In the genomic region with DNA sequence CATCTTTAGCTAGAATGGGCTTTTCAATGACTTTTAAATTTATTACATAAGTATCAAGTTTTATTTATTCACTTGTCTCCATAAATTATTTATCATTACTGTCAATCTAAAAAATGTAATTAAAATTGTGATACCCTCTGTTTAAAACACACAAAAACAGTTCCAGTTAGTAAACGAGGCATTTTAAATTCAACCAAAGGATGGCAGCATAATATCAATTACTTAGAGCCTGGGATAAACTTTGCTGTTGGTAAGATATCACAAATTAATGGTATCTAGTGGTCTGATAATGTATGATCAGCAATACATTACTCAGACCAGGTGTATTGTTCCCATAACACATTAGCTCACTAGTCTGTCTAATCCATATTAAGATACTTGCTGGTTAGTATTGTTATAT, we compare ENCODE assay signal across 30 cellular contexts. TPM values are rescaled to one million over a fixed set of nuclear protein-coding genes. Genes with fewer than 3 reads are reported as not detected.
DNase-seq lines count a peak whose midpoint lies in the region; ATAC-seq and TF ChIP-seq lines count a peak whose summit lies in the region.
"Had no signal": no experiment of that assay in that cellular context is flagged by ENCODE, and none has a peak within 500 bp of the region (broad histone marks: within the 10 kb centered on the region; RNA-seq: fewer than 3 reads in every experiment).

No MANE protein-coding gene starts in this region.

- H3K27me3 ChIP-seq in IMR-90 (ENCODE audit: control insufficient read depth, insufficient read depth, low read length) = no peaks in the 10 kb centered on the region
- no peaks in the 10 kb centered on the region for H3K27me3 ChIP-seq in mesenchymal stem cell (ENCODE audit: control insufficient read depth in 1 of 2, insufficient read depth in 1 of 2, low read length in 2 of 2)
- no peaks in the 10 kb centered on the region for H3K27me3 ChIP-seq in ovary
- H3K27me3 ChIP-seq in gastrocnemius medialis = no peaks in the 10 kb centered on the region
- H3K27me3 ChIP-seq: body of pancreas, colonic mucosa, sigmoid colon, testis had no signal

- TF ChIP-seq POLR2A in IMR-90 (IDR thresholded peaks at IDR 0.05; ENCODE audit: low read depth, low read length) (no peak), ovary (IDR thresholded peaks at IDR 0.05) (no peak), GM18505 (IDR thresholded peaks at IDR 0.05; ENCODE audit: borderline replicate concordance, extremely low read depth, insufficient read depth, insufficient read length) (no peak), gastrocnemius medialis (IDR thresholded peaks at IDR 0.05) (no peak)

- H3K4me1 Mint-ChIP-seq in chondrocyte (ENCODE audit: low read depth) = no peaks in the 10 kb centered on the region
- H3K4me1 Mint-ChIP-seq: activated CD8-positive, alpha-beta memory T cell treated with anti-CD3 and anti-CD28 coated beads, Interleukin-2, amount 10 ng/mL, durations not matched to agents 7 days and 5 days; activated T-helper 17 cell treated with anti-CD3 and anti-CD28 coated beads, Interleukin-2, amount 50 U/mL, for 72 hours; stimulated activated memory B cell treated with anti-CD40 and anti-IgM and Interleukin-4, amounts not matched to agents 10 μg/mL and 1 μg/mL and 100 μg/mL, for 72 hours had no signal

- H3K36me3 ChIP-seq in IMR-90 (ENCODE audit: control insufficient read depth, insufficient read depth, low read length) = no peaks in the 10 kb centered on the region
- peaks cover 0 to 9% of the 10 kb centered on the region in 2 experiments for H3K36me3 ChIP-seq in mesenchymal stem cell (ENCODE audit: control insufficient read depth in 1 of 2, insufficient read depth in 2 of 2, low read depth in 1 of 2, low read length in 2 of 2)
- no peaks in the 10 kb centered on the region for H3K36me3 ChIP-seq in ovary
- no peaks in the 10 kb centered on the region for H3K36me3 ChIP-seq in gastrocnemius medialis
- H3K36me3 ChIP-seq: colonic mucosa, sigmoid colon had no signal

- no peak overlapping the region for H3K18ac ChIP-seq in IMR-90 (ENCODE audit: low read depth, low read length)
- H3K18ac ChIP-seq in mesenchymal stem cell (ENCODE audit: low read depth in 1 of 2, low read length in 2 of 2) = no peak overlapping the region

- H2BK20ac ChIP-seq in IMR-90 (ENCODE audit: low read depth, low read length) = no peak overlapping the region

- H3K9me1 ChIP-seq in IMR-90 (ENCODE audit: insufficient read depth, low read length) = no peaks in the 10 kb centered on the region

- no peaks in the 10 kb centered on the region for H4K20me1 ChIP-seq in IMR-90 (ENCODE audit: insufficient read depth, low read length)

- no peak for DNase-seq in AG09319 (ENCODE audit: extremely low read depth, low read depth)
- DNase-seq in IMR-90 = no peak
- no peak for DNase-seq in chondrocyte (ENCODE audit: low spot score)
- peak; percentile 3 for DNase-seq in mesenchymal stem cell
- DNase-seq in ovary = no peak
- no peak for DNase-seq in gastrocnemius medialis
- DNase-seq: activated CD4-positive, alpha-beta T cell treated with anti-CD3 and anti-CD28 coated beads for 48 hours; activated CD8-positive, alpha-beta memory T cell treated with anti-CD3 and anti-CD28 coated beads, Interleukin-2, amount 10 ng/mL, durations not matched to agents 7 days and 5 days; activated naive CD8-positive, alpha-beta T cell treated with anti-CD3 and anti-CD28 coated beads for 36 hours; body of pancreas; colonic mucosa; DND-41; H9; left cardiac atrium; NCI-H1417; NCI-H2171; NCI-H526 treated with DMSO at 0.1 percent for 48 hours; SHP77 treated with DMSO at 0.1 percent for 48 hours; sigmoid colon; T-helper 1 cell; testis had no signal

- H2BK15ac ChIP-seq in IMR-90 (ENCODE audit: low read depth, low read length) (no peak overlapping the region), mesenchymal stem cell (ENCODE audit: low read depth, poor library complexity, severe bottlenecking) (no peak overlapping the region)

- H2AK5ac ChIP-seq in IMR-90 (ENCODE audit: low read depth, low read length) (no peak overlapping the region), mesenchymal stem cell (ENCODE audit: low read length, severe bottlenecking) (no peak overlapping the region)

- no peak overlapping the region for H2BK12ac ChIP-seq in mesenchymal stem cell (ENCODE audit: low read length in 2 of 2)

- CTCF ChIA-PET in IMR-90 (lab: Yijun Ruan, JAX) = interaction anchor here (1.1 kb wide), 1 partner anchor 296 kb away, joined by 4 read pairs; no protein-coding TSS in a partner anchor

- H3K9me3 ChIP-seq in IMR-90 (ENCODE audit: control insufficient read depth, insufficient read depth, low read length) = no peaks in the 10 kb centered on the region
- H3K9me3 ChIP-seq in mesenchymal stem cell (ENCODE audit: control insufficient read depth, low read length) = no peaks in the 10 kb centered on the region
- H3K9me3 ChIP-seq in ovary = no peaks in the 10 kb centered on the region
- H3K9me3 ChIP-seq in gastrocnemius medialis = no peaks in the 10 kb centered on the region
- H3K9me3 ChIP-seq: body of pancreas, colonic mucosa, sigmoid colon, testis had no signal

- H3K9ac ChIP-seq in IMR-90 (ENCODE audit: low read depth, low read length) = no peak overlapping the region
- peak overlapping the region; percentile 20 for H3K9ac ChIP-seq in mesenchymal stem cell (ENCODE audit: low read length)

- H4K8ac ChIP-seq in IMR-90 (ENCODE audit: low read depth in 2 of 2, low read length in 2 of 2) (no peak overlapping the region), mesenchymal stem cell (ENCODE audit: low read length) (no peak overlapping the region)

- H2BK5ac ChIP-seq in IMR-90 (ENCODE audit: low read depth, low read length, poor library complexity, severe bottlenecking) = no peak overlapping the region
- no peak overlapping the region for H2BK5ac ChIP-seq in mesenchymal stem cell (ENCODE audit: low read depth, low read length, poor library complexity, severe bottlenecking)

- POLR2A ChIA-PET in IMR-90 (lab: Charles Lee; ENCODE audit: unreplicated experiment) = no interaction called here

- TF ChIP-seq RAD21 in IMR-90 (IDR thresholded peaks at IDR 0.05; ENCODE audit: low read length) = peak; percentile 48

- TF ChIP-seq CTCF in AG09319 (IDR thresholded peaks at IDR 0.05; ENCODE audit: low read depth, low read length) = peak; percentile 18
- peak; percentile 49 for TF ChIP-seq CTCF in IMR-90 (conservative IDR thresholded peaks at IDR 0.05; ENCODE audit: low read depth, low read length)
- peak; percentile 81 for TF ChIP-seq CTCF in chondrocyte (IDR thresholded peaks at IDR 0.05)
- no peak for TF ChIP-seq CTCF in ovary (IDR thresholded peaks at IDR 0.05)
- TF ChIP-seq CTCF in gastrocnemius medialis (IDR thresholded peaks at IDR 0.05 in 4 of 5, conservative IDR thresholded peaks at IDR 0.05 in 1 of 5) = no peak

- H3K14ac ChIP-seq in IMR-90 (replicated peaks; ENCODE audit: low read depth, low read length) = no peak overlapping the region
- no peak overlapping the region for H3K14ac ChIP-seq in mesenchymal stem cell (ENCODE audit: low read length in 2 of 2)

- H3K4me2 ChIP-seq in IMR-90 (ENCODE audit: low read depth, low read length) (no peak overlapping the region), mesenchymal stem cell (ENCODE audit: low read length, poor library complexity, severe bottlenecking) (no peak overlapping the region)

- H3K27me3 Mint-ChIP-seq in chondrocyte (ENCODE audit: low read depth) = peaks cover 27% of the 10 kb centered on the region
- H3K27me3 Mint-ChIP-seq: activated naive CD8-positive, alpha-beta T cell treated with anti-CD3 and anti-CD28 coated beads for 36 hours had no signal

- H3K4me1 ChIP-seq in IMR-90 (ENCODE audit: control insufficient read depth, insufficient read depth, low read length) = no peaks in the 10 kb centered on the region
- H3K4me1 ChIP-seq in mesenchymal stem cell (ENCODE audit: control insufficient read depth, insufficient read depth, low read depth, low read length) = no peaks in the 10 kb centered on the region
- H3K4me1 ChIP-seq in ovary (ENCODE audit: insufficient read depth) = no peaks in the 10 kb centered on the region
- H3K4me1 ChIP-seq in gastrocnemius medialis = no peaks in the 10 kb centered on the region
- H3K4me1 ChIP-seq: body of pancreas, colonic mucosa, sigmoid colon, testis had no signal

- H3K79me1 ChIP-seq in IMR-90 (ENCODE audit: low read depth in 1 of 2, low read length in 2 of 2) = peaks cover 0 to 11% of the 10 kb centered on the region in 2 experiments; a peak in 3 of 4 replicates
- H3K79me1 ChIP-seq in mesenchymal stem cell (replicated peaks; ENCODE audit: low read length, poor library complexity, severe bottlenecking) = peaks cover 8% of the 10 kb centered on the region

- H4K91ac ChIP-seq in IMR-90 (ENCODE audit: insufficient read depth, low read depth, low read length) (no peak overlapping the region), mesenchymal stem cell (ENCODE audit: low read length) (no peak overlapping the region)

- H3K4me3 Mint-ChIP-seq in chondrocyte (ENCODE audit: unreplicated experiment) = no peak overlapping the region
- H3K4me3 Mint-ChIP-seq: activated CD8-positive, alpha-beta memory T cell treated with anti-CD3 and anti-CD28 coated beads, Interleukin-2, amount 10 ng/mL, durations not matched to agents 7 days and 5 days; activated naive CD8-positive, alpha-beta T cell treated with anti-CD3 and anti-CD28 coated beads for 36 hours; activated T-helper 17 cell treated with anti-CD3 and anti-CD28 coated beads, Interleukin-2, amount 50 U/mL, for 72 hours; H9; natural killer cell treated with Interleukin-12 subunit alpha and Interleukin-12 subunit beta and Interleukin-15 and Interleukin-18, amount 100 ng/mL, for 72 hours; stimulated activated memory B cell treated with anti-CD40 and anti-IgM and Interleukin-4, amounts not matched to agents 10 μg/mL and 1 μg/mL and 100 μg/mL, for 72 hours had no signal

- H2AK9ac ChIP-seq in IMR-90 (replicated peaks; ENCODE audit: low read depth, low read length, poor library complexity) = no peak overlapping the region

- TF ChIP-seq EP300 in ovary (IDR thresholded peaks at IDR 0.05) = no peak

- ATAC-seq in IMR-90 (ENCODE audit: low read depth) (peak; percentile 17; the same call in 1 of the 2 replicates), HG02759 (IDR thresholded peaks at IDR 0.05; ENCODE audit: unreplicated experiment) (no peak), GM18505 (IDR thresholded peaks at IDR 0.05; ENCODE audit: unreplicated experiment) (no peak), gastrocnemius medialis (no peak)
- ATAC-seq: activated CD8-positive, alpha-beta memory T cell treated with anti-CD3 and anti-CD28 coated beads, Interleukin-2, amount 10 ng/mL, durations not matched to agents 7 days and 5 days; activated T-helper 17 cell treated with anti-CD3 and anti-CD28 coated beads, Interleukin-2, amount 50 U/mL, for 72 hours; body of pancreas; left cardiac atrium; natural killer cell treated with Interleukin-12 subunit alpha and Interleukin-12 subunit beta and Interleukin-15 and Interleukin-18, amount 100 ng/mL, for 72 hours; stimulated activated memory B cell treated with anti-CD40 and anti-IgM and Interleukin-4, amounts not matched to agents 10 μg/mL and 1 μg/mL and 100 μg/mL, for 72 hours had no signal

- H3K4ac ChIP-seq in IMR-90 (ENCODE audit: low read depth, low read length) (no peak overlapping the region), mesenchymal stem cell (ENCODE audit: low read depth in 1 of 2, low read length in 2 of 2) (no peak overlapping the region)

- BruUV-seq in IMR-90 (replicated peaks; lab: Mats Ljungman, UMichigan) = no TSS peak

- no CpG with 5 or more reads among the region's 1 CpG for WGBS in IMR-90 (ENCODE audit: extremely low coverage in 2 of 2, insufficient read length in 1 of 2), 2 experiments
- WGBS in mesenchymal stem cell = no CpG with 5 or more reads among the region's 1 CpG
- WGBS in ovary, 3 donors = 35 to 41% (median 40%) methylated on average over 1 of the region's 1 CpG

- H3K9me3 Mint-ChIP-seq in chondrocyte (ENCODE audit: low read depth) = no peaks in the 10 kb centered on the region
- H3K9me3 Mint-ChIP-seq: activated naive CD8-positive, alpha-beta T cell treated with anti-CD3 and anti-CD28 coated beads for 36 hours; activated T-helper 17 cell treated with anti-CD3 and anti-CD28 coated beads, Interleukin-2, amount 50 U/mL, for 72 hours; H9; natural killer cell treated with Interleukin-12 subunit alpha and Interleukin-12 subunit beta and Interleukin-15 and Interleukin-18, amount 100 ng/mL, for 72 hours; stimulated activated memory B cell treated with anti-CD40 and anti-IgM and Interleukin-4, amounts not matched to agents 10 μg/mL and 1 μg/mL and 100 μg/mL, for 72 hours had no signal

- H3K27ac ChIP-seq in IMR-90 (ENCODE audit: insufficient read depth, low read length) (no peak overlapping the region), mesenchymal stem cell (ENCODE audit: low read length, poor library complexity, severe bottlenecking) (no peak overlapping the region), ovary (no peak overlapping the region), gastrocnemius medialis (no peak overlapping the region)
- H3K27ac ChIP-seq: body of pancreas, colonic mucosa, sigmoid colon, testis had no signal

- H3K36me3 Mint-ChIP-seq in chondrocyte (ENCODE audit: low read depth) = no peaks in the 10 kb centered on the region
- H3K36me3 Mint-ChIP-seq: activated CD8-positive, alpha-beta memory T cell treated with anti-CD3 and anti-CD28 coated beads, Interleukin-2, amount 10 ng/mL, durations not matched to agents 7 days and 5 days; natural killer cell treated with Interleukin-12 subunit alpha and Interleukin-12 subunit beta and Interleukin-15 and Interleukin-18, amount 100 ng/mL, for 72 hours; stimulated activated memory B cell treated with anti-CD40 and anti-IgM and Interleukin-4, amounts not matched to agents 10 μg/mL and 1 μg/mL and 100 μg/mL, for 72 hours had no signal

- H2BK120ac ChIP-seq in IMR-90 (ENCODE audit: low read depth, low read length) (no peak overlapping the region), mesenchymal stem cell (ENCODE audit: low read depth, low read length) (no peak overlapping the region)

- intact Hi-C loops in IMR-90 (cut with micrococcal nuclease) = loop anchor here (1.0 to 5.0 kb wide), 2 partner anchors 216 to 298 kb away; no protein-coding TSS in a partner anchor
- intact Hi-C loops in ovary (cut with DNase I) = no loop called here
- intact Hi-C loops in gastrocnemius medialis (cut with DNase I; ENCODE audit: low total_unique reads) = no loop called here

- H3K23ac ChIP-seq in IMR-90 (ENCODE audit: low read depth, low read length) (no peak overlapping the region), mesenchymal stem cell (ENCODE audit: low read length in 2 of 2) (no peak overlapping the region)

- no peak overlapping the region for H3K56ac ChIP-seq in IMR-90 (ENCODE audit: extremely low read depth, insufficient read depth, low read length)

- dilution Hi-C loops in IMR-90 (cut with HindIII; ENCODE audit: low sequenced_read_pairs, unreplicated experiment) = no loop called here

- no peak overlapping the region for H2AFZ ChIP-seq in IMR-90 (replicated peaks; ENCODE audit: low read length, poor library complexity)
- no peak overlapping the region for H2AFZ ChIP-seq in mesenchymal stem cell (ENCODE audit: low read depth, low read length)

- H4K5ac ChIP-seq in IMR-90 (ENCODE audit: low read depth, low read length) = no peak overlapping the region

- H3K4me3 ChIP-seq in IMR-90 (ENCODE audit: insufficient read depth, low read depth, low read length) (no peak overlapping the region), mesenchymal stem cell (ENCODE audit: insufficient read depth in 1 of 2, low read depth in 1 of 2, low read length in 2 of 2) (no peak overlapping the region), ovary (no peak overlapping the region), gastrocnemius medialis (no peak overlapping the region)
- H3K4me3 ChIP-seq: body of pancreas, colonic mucosa, sigmoid colon, testis had no signal

- in situ Hi-C loops in IMR-90 (cut with MboI; ENCODE audit: low sequenced_read_pairs) (loop anchor here (10.0 kb wide), 1 partner anchor 303 kb away; no protein-coding TSS in a partner anchor), gastrocnemius medialis (cut with MboI; ENCODE audit: low sequenced_read_pairs in 4 of 4) (no loop called here)

- H3K27ac Mint-ChIP-seq in chondrocyte (ENCODE audit: unreplicated experiment) = no peak overlapping the region
- H3K27ac Mint-ChIP-seq: activated CD8-positive, alpha-beta memory T cell treated with anti-CD3 and anti-CD28 coated beads, Interleukin-2, amount 10 ng/mL, durations not matched to agents 7 days and 5 days; activated naive CD8-positive, alpha-beta T cell treated with anti-CD3 and anti-CD28 coated beads for 36 hours; activated T-helper 17 cell treated with anti-CD3 and anti-CD28 coated beads, Interleukin-2, amount 50 U/mL, for 72 hours; H9; natural killer cell treated with Interleukin-12 subunit alpha and Interleukin-12 subunit beta and Interleukin-15 and Interleukin-18, amount 100 ng/mL, for 72 hours; stimulated activated memory B cell treated with anti-CD40 and anti-IgM and Interleukin-4, amounts not matched to agents 10 μg/mL and 1 μg/mL and 100 μg/mL, for 72 hours had no signal

RNA-seq across cellular contexts. Expression of a gene that starts 9.6 kb away (rescaled TPM):
- total RNA-seq in IMR-90 (2012; rRNA removed) = 1.8 and 1.9 TPM in 2 replicates
- polyA plus RNA-seq in IMR-90 (2012; rRNA removed) = 0.96 and 1.4 TPM in 2 replicates
- polyA plus RNA-seq in IMR-90 (2012; cell fraction: cytosol; rRNA removed) = not detected in 2 replicates
- 1.5 and 8.6 TPM in 2 replicates for polyA plus RNA-seq in IMR-90 (2012; cell fraction: nucleus; rRNA removed; ENCODE audit: low replicate concordance)
- not detected in 3 replicates for total RNA-seq in chondrocyte
- polyA plus RNA-seq in mesenchymal stem cell (2013, experiment 1 of 2) = not detected
- polyA plus RNA-seq in mesenchymal stem cell (2013, experiment 2 of 2) = 0.03 TPM
- total RNA-seq in ovary = under 1 TPM in 1 of 7 donors, not detected in 6; 0.34 TPM
- not detected for polyA plus RNA-seq in ovary
- not detected for total RNA-seq in gastrocnemius medialis
- total RNA-seq: activated CD8-positive, alpha-beta memory T cell treated with anti-CD3 and anti-CD28 coated beads, Interleukin-2, amount 10 ng/mL, durations not matched to agents 7 days and 5 days; activated naive CD8-positive, alpha-beta T cell treated with anti-CD3 and anti-CD28 coated beads for 36 hours; activated T-helper 17 cell treated with anti-CD3 and anti-CD28 coated beads, Interleukin-2, amount 50 U/mL, for 72 hours; colonic mucosa; H9; left cardiac atrium; mesenteric fat pad; natural killer cell treated with Interleukin-12 subunit alpha and Interleukin-12 subunit beta and Interleukin-15 and Interleukin-18, amount 100 ng/mL, for 72 hours; posterior vena cava; sigmoid colon had no signal
- polyA plus RNA-seq: sigmoid colon had no signal

RNA-seq across cellular contexts. Expression of a gene that starts 51.5 kb away (rescaled TPM):
- not detected in 2 replicates for total RNA-seq in IMR-90 (2012; rRNA removed)
- not detected in 2 replicates for polyA plus RNA-seq in IMR-90 (2012; rRNA removed)
- polyA plus RNA-seq in IMR-90 (2012; cell fraction: cytosol; rRNA removed) = not detected in 2 replicates
- polyA plus RNA-seq in IMR-90 (2012; cell fraction: nucleus; rRNA removed; ENCODE audit: low replicate concordance) = not detected in 2 replicates
- not detected in 3 replicates for total RNA-seq in chondrocyte
- not detected for polyA plus RNA-seq in mesenchymal stem cell (2013, experiment 1 of 2)
- not detected for polyA plus RNA-seq in mesenchymal stem cell (2013, experiment 2 of 2)
- total RNA-seq in ovary = not detected
- polyA plus RNA-seq in ovary = not detected
- not detected for total RNA-seq in gastrocnemius medialis
- total RNA-seq: activated CD8-positive, alpha-beta memory T cell treated with anti-CD3 and anti-CD28 coated beads, Interleukin-2, amount 10 ng/mL, durations not matched to agents 7 days and 5 days; activated naive CD8-positive, alpha-beta T cell treated with anti-CD3 and anti-CD28 coated beads for 36 hours; activated T-helper 17 cell treated with anti-CD3 and anti-CD28 coated beads, Interleukin-2, amount 50 U/mL, for 72 hours; body of pancreas; colonic mucosa; glomerular endothelial cell; H9; left cardiac atrium; MCF 10A; mesenteric fat pad; natural killer cell treated with Interleukin-12 subunit alpha and Interleukin-12 subunit beta and Interleukin-15 and Interleukin-18, amount 100 ng/mL, for 72 hours; posterior vena cava; sigmoid colon; testis had no signal

Comparison
In these comparisons a context has a peak if more than half of its experiments do, and no peak if none do; other contexts are left out.
1. CTCF ChIP-seq: peak in AG09319 (single experiment), IMR-90 (single experiment) and chondrocyte (single experiment); none in ovary (0 of 3) and gastrocnemius medialis (0 of 5).